ENCODE assay signal across 8 cellular contexts in genomic region chr6:143513410-143513809, GRCh38.
A peak's percentile ranks its signal among the peaks of the same experiment; 100 is the strongest.
DNase-seq lines count a peak whose midpoint lies in the region; ATAC-seq lines count a peak whose summit lies in the region.

No MANE protein-coding gene starts in this region.

- peaks cover 8% of the 10 kb centered on the region for H3K36me3 Mint-ChIP-seq in T-helper 2 cell treated with Interferon-gamma antibody and Interleukin-4, amounts not matched to agents 5 μg/mL and 100 μg/mL, for 36 hours (ENCODE audit: low read depth)

- peak overlapping the region; percentile 56 for H3K4me3 Mint-ChIP-seq in T-helper 2 cell treated with Interferon-gamma antibody and Interleukin-4, amounts not matched to agents 5 μg/mL and 100 μg/mL, for 36 hours

- no peak for ATAC-seq in GM21381 (IDR thresholded peaks at IDR 0.05; ENCODE audit: unreplicated experiment)

- peaks cover 6% of the 10 kb centered on the region for H3K27me3 Mint-ChIP-seq in T-helper 2 cell treated with Interferon-gamma antibody and Interleukin-4, amounts not matched to agents 5 μg/mL and 100 μg/mL, for 36 hours (ENCODE audit: low read depth)

- DNase-seq in NCI-H1436 (lab: John Stamatoyannopoulos, UW) = peak; percentile 78
- no peak for DNase-seq in NCI-H1436 treated with DMSO at 0.1 percent for 48 hours (lab: John Stamatoyannopoulos, UW)
- peak; percentile 80 for DNase-seq in HuH-7 (ENCODE audit: low spot score)
- peak; percentile 32 for DNase-seq in T-helper 2 cell treated with Interferon-gamma antibody and Interleukin-4, amounts not matched to agents 5 μg/mL and 100 μg/mL, for 36 hours (ENCODE audit: low spot score)
- DNase-seq in effector CD4-positive, alpha-beta T cell = peak; percentile 32
- DNase-seq in stimulated activated CD4-positive, alpha-beta T cell treated with anti-CD3 and anti-CD28 coated beads, Interleukin-4, amount 100 ng/mL, for 24 hours = peak; percentile 35
- no peak for DNase-seq in NCI-H526 treated with DMSO at 0.1 percent for 48 hours (lab: John Stamatoyannopoulos, UW)

- peak overlapping the region; percentile 65 for H3K27ac Mint-ChIP-seq in T-helper 2 cell treated with Interferon-gamma antibody and Interleukin-4, amounts not matched to agents 5 μg/mL and 100 μg/mL, for 36 hours

- no peaks in the 10 kb centered on the region for H3K9me3 Mint-ChIP-seq in T-helper 2 cell treated with Interferon-gamma antibody and Interleukin-4, amounts not matched to agents 5 μg/mL and 100 μg/mL, for 36 hours

- H3K4me1 Mint-ChIP-seq in T-helper 2 cell treated with Interferon-gamma antibody and Interleukin-4, amounts not matched to agents 5 μg/mL and 100 μg/mL, for 36 hours (ENCODE audit: low read depth) = peaks cover 40% of the 10 kb centered on the region

Comparison
In these comparisons a context has a peak if more than half of its experiments do, and no peak if none do; other contexts are left out.
1. DNase-seq: peak in NCI-H1436 (single experiment), HuH-7 (single experiment), T-helper 2 cell treated with Interferon-gamma antibody and Interleukin-4, amounts not matched to agents 5 μg/mL and 100 μg/mL, for 36 hours (single experiment), effector CD4-positive, alpha-beta T cell (single experiment) and stimulated activated CD4-positive, alpha-beta T cell treated with anti-CD3 and anti-CD28 coated beads, Interleukin-4, amount 100 ng/mL, for 24 hours (single experiment); none in NCI-H1436 treated with DMSO at 0.1 percent for 48 hours (single experiment) and NCI-H526 treated with DMSO at 0.1 percent for 48 hours (single experiment).